ENCODE assay signal across 9 cellular contexts in genomic region chr11:107598225-107599139, GRCh38. TPM values are rescaled to one million over a fixed set of nuclear protein-coding genes. Genes with fewer than 3 reads are reported as not detected.
A peak's percentile ranks its signal among the peaks of the same experiment; 100 is the strongest.
DNase-seq lines count a peak whose midpoint lies in the region; ATAC-seq and TF ChIP-seq lines count a peak whose summit lies in the region.
"Had no signal": no experiment of that assay in that cellular context is flagged by ENCODE, and none has a peak within 500 bp of the region (broad histone marks: within the 10 kb centered on the region; RNA-seq: fewer than 3 reads in every experiment).

No MANE protein-coding gene starts in this region.

- H3K4me1 ChIP-seq in prostate gland (replicated peaks) (no peaks in the 10 kb centered on the region), body of pancreas (no peaks in the 10 kb centered on the region)

- H3K27me3 ChIP-seq in prostate gland (replicated peaks; ENCODE audit: insufficient read depth): no peaks in the 10 kb centered on the region
- H3K27me3 ChIP-seq in body of pancreas: peaks cover 0 to 8% of the 10 kb centered on the region in 2 donors

- TF ChIP-seq CTCF in 22Rv1 (IDR thresholded peaks at IDR 0.05) (peak; percentile 72), GM12864 (IDR thresholded peaks at IDR 0.05; ENCODE audit: low read depth, low read length, missing control alignments) (peak; percentile 74), prostate gland (IDR thresholded peaks at IDR 0.05) (no peak), body of pancreas (IDR thresholded peaks at IDR 0.05) (no peak)

- H3K4me3 ChIP-seq in GM12864 (ENCODE audit: low read depth, low read length): no peak overlapping the region
- H3K4me3 ChIP-seq in prostate gland: no peak overlapping the region
- no peak overlapping the region for H3K4me3 ChIP-seq in body of pancreas
- H3K4me3 ChIP-seq: HAP-1 had no signal

- in situ Hi-C loops in SK-MEL-5 (cut with HindIII; ENCODE audit: low pct_unique_long_range_greater_than_20kb, low sequenced_read_pairs): no loop called here

- H3K27ac ChIP-seq in 22Rv1 (no peak overlapping the region), prostate gland (no peak overlapping the region), body of pancreas (no peak overlapping the region)

- WGBS in prostate gland: 58% methylated on average over 6 of the region's 6 CpGs
- 55 to 69% methylated on average over 5 to 6 of the region's 6 CpGs for WGBS in body of pancreas, 2 donors

- H3K36me3 ChIP-seq in prostate gland: no peaks in the 10 kb centered on the region
- H3K36me3 ChIP-seq in body of pancreas (replicated peaks in 1 of 2; ENCODE audit: insufficient read depth in 1 of 2, low read depth in 2 of 2): no peaks in the 10 kb centered on the region
- H3K36me3 ChIP-seq: HAP-1 had no signal

- TF ChIP-seq POLR2A in prostate gland (IDR thresholded peaks at IDR 0.05) (no peak), body of pancreas (IDR thresholded peaks at IDR 0.05) (no peak)

- DNase-seq in GM12864 (ENCODE audit: low read depth) (no peak), SK-MEL-5 (ENCODE audit: low read depth, low spot score) (peak; percentile 57), kidney tubule cell (ENCODE audit: low spot score) (peak; percentile 30), prostate gland (ENCODE audit: low spot score) (no peak), body of pancreas (no peak)

- ATAC-seq in HG02852 (IDR thresholded peaks at IDR 0.05; ENCODE audit: unreplicated experiment): peak; percentile 65
- no peak for ATAC-seq in HG02623 (IDR thresholded peaks at IDR 0.05; ENCODE audit: unreplicated experiment)
- no peak for ATAC-seq in body of pancreas

- intact Hi-C loops in prostate gland (cut with DNase I) (no loop called here), body of pancreas (cut with DNase I) (no loop called here)

- H3K9me3 ChIP-seq in prostate gland (no peaks in the 10 kb centered on the region), body of pancreas (no peaks in the 10 kb centered on the region)
- H3K9me3 ChIP-seq: HAP-1 had no signal

RNA-seq across cellular contexts. Expression of gene ELMOD1, which starts 7.5 kb away (rescaled TPM):
- total RNA-seq in SK-MEL-5 (2014; rRNA removed; shearing (Covaris generic)): 0.56 and 0.77 TPM in 2 replicates
- polyA plus RNA-seq in SK-MEL-5 (2015; cell fraction: cytosol; rRNA removed): 0.20 and 0.58 TPM in 2 replicates
- polyA plus RNA-seq in SK-MEL-5 (2015; cell fraction: nucleus; rRNA removed): 2.2 and 8.9 TPM in 2 replicates
- total RNA-seq in prostate gland: 1 to 10 TPM in 1 of 2 donors, under 1 TPM in 1; 0.36 to 4.0 TPM
- total RNA-seq in body of pancreas: not detected

RNA-seq across cellular contexts. Expression of gene ALKBH8, which starts 32.9 kb away (rescaled TPM):
- total RNA-seq in SK-MEL-5 (2014; rRNA removed; shearing (Covaris generic)): 5.9 and 7.1 TPM in 2 replicates
- polyA plus RNA-seq in SK-MEL-5 (2015; cell fraction: cytosol; rRNA removed): 5.6 and 7.0 TPM in 2 replicates
- polyA plus RNA-seq in SK-MEL-5 (2015; cell fraction: nucleus; rRNA removed): 11.3 and 13.1 TPM in 2 replicates
- 1 to 10 TPM; 7.1 to 7.2 TPM for total RNA-seq in prostate gland
- total RNA-seq in body of pancreas: 1 to 10 TPM; 2.6 to 3.6 TPM

Comparison
In these comparisons a context has a peak if more than half of its experiments do, and no peak if none do; other contexts are left out.
1. CTCF ChIP-seq: peak in 22Rv1 (single experiment) and GM12864 (single experiment); none in prostate gland (0 of 4) and body of pancreas (0 of 7).
2. DNase-seq: peak in SK-MEL-5 (single experiment) and kidney tubule cell (single experiment); none in GM12864 (single experiment), prostate gland (single experiment) and body of pancreas (0 of 4).